In genomic region chr12:107053709-107054108, GRCh38 we compare ENCODE assay signal across 9 cellular contexts.
"Had no signal": no experiment of that assay in that cellular context is flagged by ENCODE, and none has a peak within 500 bp of the region (broad histone marks: within the 10 kb centered on the region; RNA-seq: fewer than 3 reads in every experiment).

No MANE protein-coding gene starts in this region.

- H3K4me3 ChIP-seq: GM23338, K562 had no signal

- H3K27ac ChIP-seq: HL-60 had no signal

- H3K4me3 Mint-ChIP-seq: GM23338, H9, HFFc6 had no signal

- DNase-seq: H9, HCEC 1CT, HFFc6, IMR-90, Kasumi-1, KG1 had no signal

- H3K27ac Mint-ChIP-seq: GM23338, H9, HFFc6 had no signal
